8 cellular contexts compared by ENCODE assay signal in the genomic region with DNA sequence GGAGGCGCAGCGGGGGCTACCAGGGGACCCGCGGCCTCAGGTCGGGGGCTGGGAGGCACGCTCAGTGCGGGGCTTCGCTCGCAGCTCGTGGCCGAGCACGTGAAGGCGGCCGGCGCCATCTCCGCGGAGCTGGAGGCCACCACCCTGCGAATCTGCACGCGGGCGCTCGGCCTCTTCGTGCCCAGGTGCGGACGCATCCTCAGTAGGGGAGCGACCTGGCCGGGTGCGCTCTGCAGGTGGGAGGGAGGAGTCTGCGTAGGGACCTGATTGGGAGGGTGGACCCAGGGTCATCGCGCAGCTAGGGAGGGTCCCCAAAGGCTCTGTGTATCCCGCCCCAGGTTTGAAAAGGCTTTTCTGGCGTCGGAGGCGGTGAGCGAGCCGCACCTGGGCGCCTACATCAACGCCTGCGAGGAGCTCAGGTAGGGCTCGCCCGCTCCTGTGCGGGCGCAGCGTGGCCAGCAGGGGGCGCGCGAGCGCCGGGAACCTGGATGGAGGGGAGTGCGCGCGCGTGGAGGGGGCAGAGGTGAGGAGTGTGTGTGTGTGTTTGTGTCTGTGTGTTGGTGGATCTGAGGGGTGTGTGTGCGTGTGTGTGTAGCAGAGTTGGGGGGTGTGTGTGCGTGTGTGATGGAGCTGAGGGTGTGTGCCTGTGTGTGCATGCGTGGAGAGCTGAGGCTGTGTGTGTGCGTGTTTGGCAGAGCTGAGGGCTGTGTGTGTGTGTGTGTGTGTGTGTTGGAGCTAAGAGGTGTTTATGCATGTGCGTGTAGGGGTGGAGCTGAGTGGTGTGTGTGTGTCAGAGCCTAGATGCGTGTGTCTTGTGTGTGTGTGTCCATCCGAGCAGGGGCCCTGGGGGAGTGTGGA. TPM values are rescaled to one million over a fixed set of nuclear protein-coding genes. Genes with fewer than 3 reads are reported as not detected.
A peak's percentile ranks its signal among the peaks of the same experiment; 100 is the strongest.
DNase-seq lines count a peak whose midpoint lies in the region; ATAC-seq and TF ChIP-seq lines count a peak whose summit lies in the region.

No MANE protein-coding gene starts in this region.

- no peaks in the 10 kb centered on the region for H3K9me3 ChIP-seq in RWPE2 (ENCODE audit: severe bottlenecking)
- no peaks in the 10 kb centered on the region for H3K9me3 ChIP-seq in cardiac muscle cell (ENCODE audit: low read depth)

- DNase-seq in GM12865 (ENCODE audit: low read depth) = peak; percentile 66
- DNase-seq in HT1080 (ENCODE audit: low read depth) = peak; percentile 31
- no peak for DNase-seq in RWPE2 (ENCODE audit: low spot score)
- peak; percentile 76 for DNase-seq in activated naive CD4-positive, alpha-beta T cell treated with Interleukin-2 at 50 U/mL for 16 hours
- peak; percentile 56 to 72 for DNase-seq in cardiac muscle cell (ENCODE audit: low read depth in 1 of 2, low spot score in 1 of 2)
- DNase-seq in retina = peak; percentile 86
- no peak for DNase-seq in NCI-H2029 treated with DMSO at 0.1 percent for 48 hours (lab: John Stamatoyannopoulos, UW)

- TF ChIP-seq CTCF in GM12865 (IDR thresholded peaks at IDR 0.05; ENCODE audit: insufficient read depth, low read depth, low read length, missing control alignments) (peak; percentile 97), RWPE2 (IDR thresholded peaks at IDR 0.05; ENCODE audit: poor library complexity, severe bottlenecking) (peak; percentile 99), cardiac muscle cell (IDR thresholded peaks at IDR 0.05; ENCODE audit: low read depth, low read length) (peak; percentile 99)

- ATAC-seq in RWPE2 (ENCODE audit: low read depth) (peak; percentile 76), GM21515 (IDR thresholded peaks at IDR 0.05; ENCODE audit: unreplicated experiment) (no peak)

- H3K4me3 ChIP-seq in GM12865 (ENCODE audit: low read depth, low read length) (no peak overlapping the region), RWPE2 (ENCODE audit: severe bottlenecking) (no peak overlapping the region), cardiac muscle cell (no peak overlapping the region)

- H3K4me1 ChIP-seq in RWPE2 (ENCODE audit: insufficient read depth, poor library complexity, severe bottlenecking) (peaks cover 8% of the 10 kb centered on the region), cardiac muscle cell (ENCODE audit: low read depth) (peaks cover 8% of the 10 kb centered on the region)

- H3K27ac ChIP-seq in RWPE2 (ENCODE audit: poor library complexity, severe bottlenecking) = no peak overlapping the region
- H3K27ac ChIP-seq in cardiac muscle cell = no peak overlapping the region

- H3K27me3 ChIP-seq in RWPE2 (ENCODE audit: insufficient read depth, poor library complexity, severe bottlenecking) (peaks cover 24% of the 10 kb centered on the region), cardiac muscle cell (peaks cover 40% of the 10 kb centered on the region)

- H3K36me3 ChIP-seq in RWPE2 (ENCODE audit: low read depth) = no peaks in the 10 kb centered on the region
- no peaks in the 10 kb centered on the region for H3K36me3 ChIP-seq in cardiac muscle cell

RNA-seq across cellular contexts. Expression of gene EXOC3L4, which starts 10.4 kb away (rescaled TPM):
- not detected in 2 replicates for total RNA-seq in HT1080 (2014; rRNA removed; shearing (Covaris generic))
- polyA plus RNA-seq in HT1080 (2015; cell fraction: cytosol; rRNA removed) = 0.37 TPM in 1 of 2 replicates, not detected in the other
- 0.25 TPM in 1 of 2 replicates, not detected in the other for polyA plus RNA-seq in HT1080 (2015; cell fraction: nucleus; rRNA removed)
- total RNA-seq in cardiac muscle cell = 1.7 and 5.5 TPM in 2 replicates
- polyA plus RNA-seq in cardiac muscle cell = 2.7 and 6.3 TPM in 2 replicates

RNA-seq across cellular contexts. Expression of gene TNFAIP2, which starts 18.4 kb away (rescaled TPM):
- total RNA-seq in HT1080 (2014; rRNA removed; shearing (Covaris generic)) = 17.6 and 26.1 TPM in 2 replicates
- 23.3 and 23.8 TPM in 2 replicates for polyA plus RNA-seq in HT1080 (2015; cell fraction: cytosol; rRNA removed)
- 59.9 and 65.3 TPM in 2 replicates for polyA plus RNA-seq in HT1080 (2015; cell fraction: nucleus; rRNA removed)
- total RNA-seq in cardiac muscle cell = 0.99 and 1.2 TPM in 2 replicates
- polyA plus RNA-seq in cardiac muscle cell = 0.32 and 1.4 TPM in 2 replicates

RNA-seq across cellular contexts. Expression of gene LBHD2, which starts 20.9 kb away (rescaled TPM):
- not detected in 2 replicates for total RNA-seq in HT1080 (2014; rRNA removed; shearing (Covaris generic))
- polyA plus RNA-seq in HT1080 (2015; cell fraction: cytosol; rRNA removed) = not detected in 2 replicates
- polyA plus RNA-seq in HT1080 (2015; cell fraction: nucleus; rRNA removed) = not detected in 2 replicates
- total RNA-seq in cardiac muscle cell = not detected in 2 replicates
- not detected in 2 replicates for polyA plus RNA-seq in cardiac muscle cell

RNA-seq across cellular contexts. Expression of gene CDC42BPB, which starts 47.5 kb away (rescaled TPM):
- 42.1 and 54.3 TPM in 2 replicates for total RNA-seq in HT1080 (2014; rRNA removed; shearing (Covaris generic))
- 53.6 and 62.3 TPM in 2 replicates for polyA plus RNA-seq in HT1080 (2015; cell fraction: cytosol; rRNA removed)
- 121 and 123 TPM in 2 replicates for polyA plus RNA-seq in HT1080 (2015; cell fraction: nucleus; rRNA removed)
- 67.2 and 91.6 TPM in 2 replicates for total RNA-seq in cardiac muscle cell
- 18.9 and 21.7 TPM in 2 replicates for polyA plus RNA-seq in cardiac muscle cell

Comparison
In these comparisons a context has a peak if more than half of its experiments do, and no peak if none do; other contexts are left out.
1. DNase-seq: peak in GM12865 (single experiment), HT1080 (single experiment), activated naive CD4-positive, alpha-beta T cell treated with Interleukin-2 at 50 U/mL for 16 hours (single experiment), cardiac muscle cell (2 of 2) and retina (single experiment); none in RWPE2 (single experiment) and NCI-H2029 treated with DMSO at 0.1 percent for 48 hours (single experiment).
2. Peak in every context shown above with its lines, with median percentiles within 50 percentile points of each other: CTCF ChIP-seq.